In genomic region chr5:31640573-31640972, GRCh38 we compare ENCODE assay signal across 17 cellular contexts. TPM values are rescaled to one million over a fixed set of nuclear protein-coding genes. Genes with fewer than 3 reads are reported as not detected.
DNase-seq lines count a peak whose midpoint lies in the region; ATAC-seq and TF ChIP-seq lines count a peak whose summit lies in the region.
"Had no signal": no experiment of that assay in that cellular context is flagged by ENCODE, and none has a peak within 500 bp of the region (broad histone marks: within the 10 kb centered on the region; RNA-seq: fewer than 3 reads in every experiment).

No MANE protein-coding gene starts in this region.

- WGBS in heart right ventricle, 2 donors: 90 to 98% methylated on average over 1 of the region's 1 CpG
- 91 to 96% (median 94%) methylated on average over 1 of the region's 1 CpG for WGBS in psoas muscle, 3 donors

- H3K27ac ChIP-seq in heart right ventricle (peak overlapping the region in 7 of 10 donors; percentile 51 to 86 (median 77)), psoas muscle (no peak overlapping the region)
- H3K27ac ChIP-seq: GM23248 had no signal

- no peak overlapping the region for H3K9ac ChIP-seq in NT2/D1 (ENCODE audit: insufficient read length, low read depth)
- H3K9ac ChIP-seq: GM23248 had no signal

- ATAC-seq in heart right ventricle: no peak
- no peak for ATAC-seq in Right ventricle myocardium superior (ENCODE audit: poor library complexity)
- ATAC-seq in psoas muscle: no peak
- no peak for ATAC-seq in HG02571 (IDR thresholded peaks at IDR 0.05; ENCODE audit: unreplicated experiment)
- ATAC-seq in GM21367 (IDR thresholded peaks at IDR 0.05; ENCODE audit: unreplicated experiment): no peak
- ATAC-seq: Panc1 had no signal

- H3K4me1 ChIP-seq in heart right ventricle (peaks cover 13 to 92% (median 47%) of the 10 kb centered on the region in 9 donors), NT2/D1 (ENCODE audit: insufficient read depth, insufficient read length) (peaks cover 5% of the 10 kb centered on the region), psoas muscle (peaks cover 9% of the 10 kb centered on the region)

- TF ChIP-seq CTCF in heart right ventricle (IDR thresholded peaks at IDR 0.05): no peak
- no peak for TF ChIP-seq CTCF in psoas muscle (IDR thresholded peaks at IDR 0.05)

- peaks cover 0 to 26% (median 0%) of the 10 kb centered on the region in 7 donors for H3K27me3 ChIP-seq in heart right ventricle
- peaks cover 27% of the 10 kb centered on the region for H3K27me3 ChIP-seq in NT2/D1 (ENCODE audit: insufficient read depth, insufficient read length)
- peaks cover 0 to 7% (median 0%) of the 10 kb centered on the region in 3 donors for H3K27me3 ChIP-seq in psoas muscle (ENCODE audit: insufficient read depth in 3 of 3, low read length in 2 of 3)
- H3K27me3 ChIP-seq: MG63 had no signal

- no peaks in the 10 kb centered on the region for H3K36me3 ChIP-seq in heart right ventricle
- no peaks in the 10 kb centered on the region for H3K36me3 ChIP-seq in NT2/D1 (ENCODE audit: insufficient read depth, insufficient read length, low read length)
- H3K36me3 ChIP-seq in psoas muscle (ENCODE audit: insufficient read depth in 1 of 2, low read depth in 1 of 2): no peaks in the 10 kb centered on the region
- H3K36me3 ChIP-seq: MG63 had no signal

- H3K4me3 ChIP-seq in heart right ventricle: peak overlapping the region; percentile 30 to 92 (median 79)
- peak overlapping the region; percentile 51 for H3K4me3 ChIP-seq in NT2/D1 (ENCODE audit: insufficient read length, low read depth)
- H3K4me3 ChIP-seq in psoas muscle: peak overlapping the region; percentile 88
- H3K4me3 ChIP-seq: GM23248, MG63 had no signal

- H3K9me3 ChIP-seq in heart right ventricle (no peaks in the 10 kb centered on the region), NT2/D1 (ENCODE audit: insufficient read depth, low read length) (no peaks in the 10 kb centered on the region), psoas muscle (no peaks in the 10 kb centered on the region)
- H3K9me3 ChIP-seq: MG63 had no signal

- intact Hi-C loops in heart right ventricle (cut with DNase I) (loop anchor here in 4 of 10 donors (5.0 to 10.0 kb wide), 3 partner anchors 42 to 167 kb away; no protein-coding TSS in a partner anchor), Right ventricle myocardium superior (cut with DNase I) (loop anchor here (5.0 kb wide), 1 partner anchor 167 kb away; no protein-coding TSS in a partner anchor), head of caudate nucleus (cut with DNase I) (no loop called here), psoas muscle (cut with DNase I) (loop anchor here (5.0 to 10.0 kb wide), 2 partner anchors 167 to 454 kb away; no protein-coding TSS in a partner anchor)

- DNase-seq in heart right ventricle (no peak), Right ventricle myocardium superior (no peak), NT2/D1 (ENCODE audit: low read depth, low spot score) (no peak), head of caudate nucleus (peak in 28 of 42 donors; percentile 22 to 79 (median 46)), psoas muscle (no peak), GM19238 (ENCODE audit: insufficient read length, low spot score) (no peak)
- DNase-seq: DND-41, GM23248, HFFc6, MG63, NCI-H1092, NCI-H146, NCI-H2081, NCI-H510A treated with DMSO at 0.1 percent for 48 hours had no signal

RNA-seq across cellular contexts. Expression of gene PDZD2, which starts 1.6 kb away (rescaled TPM):
- 100 to 1,000 TPM in 3 of 10 donors, 10 to 100 TPM in 7; 41.6 to 117 (median 89.0) TPM for total RNA-seq in heart right ventricle
- polyA plus RNA-seq in heart right ventricle: 10 to 100 TPM in 1 of 2 donors, 1 to 10 TPM in 1; 9.0 to 24.1 TPM
- total RNA-seq in Right ventricle myocardium superior: 81.5 TPM
- 10 to 100 TPM in 1 of 4 donors, 1 to 10 TPM in 3; 4.4 to 17.5 (median 7.0) TPM for total RNA-seq in psoas muscle
- 1 to 10 TPM; 1.4 to 4.5 (median 1.5) TPM for polyA plus RNA-seq in psoas muscle
- total RNA-seq: GM23248 had no signal

Comparison
In these comparisons a context has a peak if more than half of its experiments do, and no peak if none do; other contexts are left out.
1. DNase-seq: peak in head of caudate nucleus (28 of 42); none in heart right ventricle (0 of 2), Right ventricle myocardium superior (single experiment), NT2/D1 (single experiment), psoas muscle (0 of 2) and GM19238 (single experiment).
2. Peak in every context shown above with its lines, with median percentiles within 50 percentile points of each other: H3K4me3 ChIP-seq.